In genomic region chr7:30779574-30779973, GRCh38 we compare ENCODE assay signal across 25 cellular contexts. TPM values are rescaled to one million over a fixed set of nuclear protein-coding genes. Genes with fewer than 3 reads are reported as not detected.
"Had no signal": no experiment of that assay in that cellular context is flagged by ENCODE, and none has a peak within 500 bp of the region (broad histone marks: within the 10 kb centered on the region; RNA-seq: fewer than 3 reads in every experiment).

No MANE protein-coding gene starts in this region.

- H3K27ac Mint-ChIP-seq: activated CD4-positive, alpha-beta memory T cell treated with anti-CD3 and anti-CD28 coated beads, Interleukin-2, amount 10 ng/mL, durations not matched to agents 7 days and 5 days; activated CD4-positive, alpha-beta T cell treated with anti-CD3 and anti-CD28 coated beads for 36 hours; activated naive CD8-positive, alpha-beta T cell treated with anti-CD3 and anti-CD28 coated beads, Interleukin-2, amount 10 ng/mL, durations not matched to agents 7 days and 5 days; activated T-cell treated with anti-CD3 and anti-CD28 coated beads, Interleukin-2, amount 50 U/mL, for 72 hours; activated T-helper 2 cell treated with anti-CD3 and anti-CD28 coated beads, Interferon-gamma antibody, Interleukin-2, Interleukin-4, amounts not matched to agents 10 μg/mL and 5 μg/mL and 100 μg/mL, durations not matched to agents 14 hours and 24 hours and 36 hours had no signal

- H3K4me3 ChIP-seq: adrenal gland, breast epithelium had no signal

- H3K9me3 ChIP-seq: adrenal gland, breast epithelium had no signal

- H3K27me3 ChIP-seq: adrenal gland, breast epithelium had no signal

- H3K4me3 Mint-ChIP-seq: activated CD4-positive, alpha-beta memory T cell treated with anti-CD3 and anti-CD28 coated beads, Interleukin-2, amount 10 ng/mL, durations not matched to agents 7 days and 5 days; activated CD4-positive, alpha-beta T cell treated with anti-CD3 and anti-CD28 coated beads for 36 hours; activated naive CD8-positive, alpha-beta T cell treated with anti-CD3 and anti-CD28 coated beads, Interleukin-2, amount 10 ng/mL, durations not matched to agents 7 days and 5 days; activated T-cell treated with anti-CD3 and anti-CD28 coated beads, Interleukin-2, amount 50 U/mL, for 72 hours had no signal

- FAIRE-seq: RCC 7860 had no signal

- H3K9me3 Mint-ChIP-seq: activated CD4-positive, alpha-beta memory T cell treated with anti-CD3 and anti-CD28 coated beads, Interleukin-2, amount 10 ng/mL, durations not matched to agents 7 days and 5 days; activated naive CD8-positive, alpha-beta T cell treated with anti-CD3 and anti-CD28 coated beads, Interleukin-2, amount 10 ng/mL, durations not matched to agents 7 days and 5 days; activated T-cell treated with anti-CD3 and anti-CD28 coated beads, Interleukin-2, amount 50 U/mL, for 72 hours; activated T-helper 2 cell treated with anti-CD3 and anti-CD28 coated beads, Interferon-gamma antibody, Interleukin-2, Interleukin-4, amounts not matched to agents 10 μg/mL and 5 μg/mL and 100 μg/mL, durations not matched to agents 14 hours and 24 hours and 36 hours had no signal

- ATAC-seq: activated CD4-positive, alpha-beta T cell treated with anti-CD3 and anti-CD28 coated beads for 36 hours; activated T-cell treated with anti-CD3 and anti-CD28 coated beads, Interleukin-2, amount 50 U/mL, for 72 hours had no signal

- H3K36me3 ChIP-seq: breast epithelium had no signal

- H3K27ac ChIP-seq: adrenal gland, WERI-Rb-1 had no signal

- H3K4me1 Mint-ChIP-seq: activated CD4-positive, alpha-beta memory T cell treated with anti-CD3 and anti-CD28 coated beads, Interleukin-2, amount 10 ng/mL, durations not matched to agents 7 days and 5 days; activated naive CD8-positive, alpha-beta T cell treated with anti-CD3 and anti-CD28 coated beads, Interleukin-2, amount 10 ng/mL, durations not matched to agents 7 days and 5 days had no signal

- H3K27me3 Mint-ChIP-seq: activated CD4-positive, alpha-beta memory T cell treated with anti-CD3 and anti-CD28 coated beads, Interleukin-2, amount 10 ng/mL, durations not matched to agents 7 days and 5 days; activated CD4-positive, alpha-beta T cell treated with anti-CD3 and anti-CD28 coated beads for 36 hours had no signal

- H3K4me1 ChIP-seq: breast epithelium had no signal

- DNase-seq: activated CD4-positive, alpha-beta memory T cell treated with anti-CD3 and anti-CD28 coated beads, Interleukin-2, amount 10 ng/mL, durations not matched to agents 7 days and 5 days; activated CD4-positive, alpha-beta T cell treated with anti-CD3 and anti-CD28 coated beads for 36 hours; activated CD4-positive, alpha-beta T cell treated with anti-CD3 and anti-CD28 coated beads, Interleukin-2, amount 50 U/mL, for 1 hour; activated gamma-delta T cell treated with Interleukin-2 at 50 U/mL for 16 hours; activated naive CD4-positive, alpha-beta T cell treated with anti-CD3 and anti-CD28 coated beads, Interleukin-2, amount 50 U/mL, for 16 hours; activated naive CD8-positive, alpha-beta T cell treated with anti-CD3 and anti-CD28 coated beads, Interleukin-2, amount 10 ng/mL, durations not matched to agents 7 days and 5 days; activated T-cell treated with anti-CD3 and anti-CD28 coated beads for 4 hours; activated T-cell treated with anti-CD3 and anti-CD28 coated beads, Interleukin-2, amount 50 U/mL, for 72 hours; anterior cingulate cortex; MM.1S; NCI-H1105; NCI-H1436; NCI-H1694 treated with DMSO at 0.1 percent for 48 hours; NCI-H2029 treated with DMSO at 0.1 percent for 48 hours; NCI-H510A treated with DMSO at 0.1 percent for 48 hours; NCI-H69; SIG-M5; T-helper 2 cell; T1000; WERI-Rb-1 had no signal

RNA-seq across cellular contexts. Expression of gene INMT, which starts 27.6 kb away (rescaled TPM):
- total RNA-seq: activated CD8-positive, alpha-beta memory T cell treated with anti-CD3 and anti-CD28 coated beads for 36 hours; activated T-helper 2 cell treated with anti-CD3 and anti-CD28 coated beads, Interferon-gamma antibody, Interleukin-2, Interleukin-4, amounts not matched to agents 10 μg/mL and 5 μg/mL and 100 μg/mL, durations not matched to agents 14 hours and 24 hours and 36 hours had no signal
